1 cellular context compared by ENCODE assay signal in genomic region chr3:147513785-147514184, GRCh38.
TF ChIP-seq lines count a peak whose summit lies in the region.

No MANE protein-coding gene starts in this region.

TF ChIP-seq in GM23338, 12 proteins besides CTCF, POLR2A, EP300 and RAD21:
- TF ChIP-seq ZNF462 (CRISPR knock-in tag; IDR thresholded peaks at IDR 0.05) (peak; percentile 69; the same call in 1 of the 2 replicates), ZNF331 (CRISPR knock-in tag; IDR thresholded peaks at IDR 0.05; ENCODE audit: low read depth) (no peak)
